In genomic region chr10:32250489-32250888, GRCh38 we compare ENCODE assay signal across 8 cellular contexts.
DNase-seq lines count a peak whose midpoint lies in the region; ATAC-seq lines count a peak whose summit lies in the region.
"Not testable (repeated sequence)": the region's sequence is repeated elsewhere in the genome, so short reads cannot be mapped to it uniquely, and the experiment has no call there.

No MANE protein-coding gene starts in this region.

- peak; percentile 87 for ATAC-seq in GM18502 (IDR thresholded peaks at IDR 0.05; ENCODE audit: poor library complexity, unreplicated experiment)
- ATAC-seq in GM19043 (IDR thresholded peaks at IDR 0.05; ENCODE audit: low read depth, unreplicated experiment), result peak; percentile 69
- ATAC-seq in GM21528 (IDR thresholded peaks at IDR 0.05; ENCODE audit: low FRiP score, unreplicated experiment), result peak; percentile 55
- ATAC-seq in HG02852 (IDR thresholded peaks at IDR 0.05; ENCODE audit: unreplicated experiment), result peak; percentile 77
- peak; percentile 77 for ATAC-seq in HG03159 (IDR thresholded peaks at IDR 0.05; ENCODE audit: unreplicated experiment)
- ATAC-seq in activated CD4-positive, alpha-beta T cell treated with anti-CD3 and anti-CD28 coated beads for 36 hours, result peak; percentile 91

- peaks cover 21% of the 10 kb centered on the region for H3K4me1 Mint-ChIP-seq in activated CD4-positive, alpha-beta T cell treated with anti-CD3 and anti-CD28 coated beads for 36 hours

- intact Hi-C loops in activated CD4-positive, alpha-beta T cell treated with anti-CD3 and anti-CD28 coated beads for 36 hours (cut with DNase I, micrococcal nuclease), result not testable (repeated sequence)

- H3K4me3 Mint-ChIP-seq in activated CD4-positive, alpha-beta T cell treated with anti-CD3 and anti-CD28 coated beads for 36 hours, result not testable (repeated sequence)

- DNase-seq in activated CD4-positive, alpha-beta T cell treated with anti-CD3 and anti-CD28 coated beads for 36 hours, result not testable (repeated sequence)
- peak; percentile 27 for DNase-seq in activated naive CD4-positive, alpha-beta T cell treated with Interleukin-2 at 50 U/mL for 16 hours
- DNase-seq in stimulated activated naive CD4-positive, alpha-beta T cell treated with Interleukin-2 at 50 U/mL for 16 hours (lab: John Stamatoyannopoulos, UW), result peak; percentile 3

- not testable (repeated sequence) for H3K27me3 Mint-ChIP-seq in activated CD4-positive, alpha-beta T cell treated with anti-CD3 and anti-CD28 coated beads for 36 hours

- H3K9me3 Mint-ChIP-seq in activated CD4-positive, alpha-beta T cell treated with anti-CD3 and anti-CD28 coated beads for 36 hours (ENCODE audit: low read depth), result not testable (repeated sequence)

- POLR2A ChIA-PET in activated CD4-positive, alpha-beta T cell treated with anti-CD3 and anti-CD28 coated beads for 36 hours (lab: Charles Lee), result interaction anchor here (0.9 kb wide), 1 partner anchor 39 kb away, joined by 12 read pairs; no protein-coding TSS in a partner anchor

- not testable (repeated sequence) for H3K36me3 Mint-ChIP-seq in activated CD4-positive, alpha-beta T cell treated with anti-CD3 and anti-CD28 coated beads for 36 hours (ENCODE audit: low read depth)

- CTCF ChIA-PET in activated CD4-positive, alpha-beta T cell treated with anti-CD3 and anti-CD28 coated beads for 36 hours (lab: Charles Lee), result interaction anchor here (0.8 to 2.9 kb wide), 6 partner anchors 8 to 1587 kb away, joined by 3 to 10 read pairs (median 4); no protein-coding TSS in a partner anchor

- H3K27ac Mint-ChIP-seq in activated CD4-positive, alpha-beta T cell treated with anti-CD3 and anti-CD28 coated beads for 36 hours, result peak overlapping the region; percentile 74
